In the genomic region with DNA sequence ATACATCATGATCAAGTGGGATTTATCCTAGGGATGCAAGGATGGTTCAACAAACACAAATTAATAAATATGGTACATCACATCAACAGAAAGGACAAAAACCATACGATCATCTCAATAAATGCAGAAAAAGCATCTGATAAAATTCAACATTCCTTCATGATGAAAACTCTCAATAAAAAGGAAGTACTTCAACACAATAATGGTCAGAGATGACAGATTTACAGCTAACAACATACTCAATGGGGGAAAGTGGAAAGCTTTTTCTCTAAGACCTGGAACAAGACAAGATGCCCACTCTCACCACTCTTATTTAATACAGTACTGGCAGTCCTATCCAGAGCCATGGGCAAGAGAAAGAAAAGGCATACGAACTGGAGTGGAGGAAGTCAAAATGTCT, we compare ENCODE assay signal across 7 cellular contexts. TPM values are rescaled to one million over a fixed set of nuclear protein-coding genes. Genes with fewer than 3 reads are reported as not detected.
"Had no signal": no experiment of that assay in that cellular context is flagged by ENCODE, and none has a peak within 500 bp of the region (broad histone marks: within the 10 kb centered on the region; RNA-seq: fewer than 3 reads in every experiment).

No MANE protein-coding gene starts in this region.

- DNase-seq: GDM1, GF-D8 had no signal

- ATAC-seq: GM12878 had no signal

- FAIRE-seq: GM12878, GM12891, GM12892, GM18507, GM19239 had no signal

- H3K4me3 ChIP-seq: GM12878 had no signal

RNA-seq across cellular contexts. Expression of gene PRR15, which starts 39.9 kb away (rescaled TPM):
- total RNA-seq: GM12878 had no signal
- polyA plus RNA-seq: GM12878 had no signal
